In genomic region chr16:14975418-14976194, GRCh38 we compare ENCODE assay signal across 8 cellular contexts. TPM values are rescaled to one million over a fixed set of nuclear protein-coding genes. Genes with fewer than 3 reads are reported as not detected.
A peak's percentile ranks its signal among the peaks of the same experiment; 100 is the strongest.
DNase-seq lines count a peak whose midpoint lies in the region; ATAC-seq and TF ChIP-seq lines count a peak whose summit lies in the region.
"Not testable (repeated sequence)": the region's sequence is repeated elsewhere in the genome, so short reads cannot be mapped to it uniquely, and the experiment has no call there.

No MANE protein-coding gene starts in this region.

- peak overlapping the region; percentile 90 for H3K4me3 Mint-ChIP-seq in stimulated activated memory B cell treated with anti-CD40 and anti-IgM and Interleukin-4, amounts not matched to agents 10 μg/mL and 1 μg/mL and 100 μg/mL, for 72 hours

- not testable (repeated sequence) for TF ChIP-seq POLR2A in ovary (IDR thresholded peaks at IDR 0.05)

- H3K27ac ChIP-seq in mammary epithelial cell (ENCODE audit: insufficient read depth, low read depth, low read length) (peak overlapping the region; percentile 83), ovary (peak overlapping the region; percentile 78 to 90)
- H3K27ac ChIP-seq in iPS DF 6.9 (ENCODE audit: low read length) = not testable (repeated sequence)

- peak in 1 of 2 donors; percentile 6 for TF ChIP-seq CTCF in mammary epithelial cell (conservative IDR thresholded peaks at IDR 0.05 in 1 of 2, IDR thresholded peaks at IDR 0.05 in 1 of 2; ENCODE audit: extremely low read depth in 1 of 2, insufficient read depth in 1 of 2, low read depth in 1 of 2, low read length in 2 of 2)
- not testable (repeated sequence) for TF ChIP-seq CTCF in ovary (IDR thresholded peaks at IDR 0.05)

- intact Hi-C loops in mammary epithelial cell (cut with micrococcal nuclease); ovary (cut with DNase I): not testable (repeated sequence)

- BruUV-seq in mammary epithelial cell (replicated peaks; lab: Mats Ljungman, UMichigan) = not testable (repeated sequence)

- H3K27ac Mint-ChIP-seq in stimulated activated memory B cell treated with anti-CD40 and anti-IgM and Interleukin-4, amounts not matched to agents 10 μg/mL and 1 μg/mL and 100 μg/mL, for 72 hours = peak overlapping the region; percentile 86

- not testable (repeated sequence) for H3K9me3 Mint-ChIP-seq in stimulated activated memory B cell treated with anti-CD40 and anti-IgM and Interleukin-4, amounts not matched to agents 10 μg/mL and 1 μg/mL and 100 μg/mL, for 72 hours

- not testable (repeated sequence) for H3K36me3 ChIP-seq in mammary epithelial cell (ENCODE audit: insufficient read depth, low read length); iPS DF 6.9 (ENCODE audit: control insufficient read depth, insufficient read depth, low read length); ovary

- not testable (repeated sequence) for H3K27me3 ChIP-seq in mammary epithelial cell (ENCODE audit: insufficient read depth, low read length); iPS DF 6.9 (ENCODE audit: control insufficient read depth, insufficient read depth, low read length); ovary

- peak; percentile 17 for ATAC-seq in HG02623 (IDR thresholded peaks at IDR 0.05; ENCODE audit: unreplicated experiment)
- peak; percentile 24 for ATAC-seq in stimulated activated memory B cell treated with anti-CD40 and anti-IgM and Interleukin-4, amounts not matched to agents 10 μg/mL and 1 μg/mL and 100 μg/mL, for 72 hours

- CTCF ChIA-PET in mammary epithelial cell (lab: Charles Lee; ENCODE audit: low non-redundant PET) = interaction anchor here (0.6 kb wide), 1 partner anchor 800 kb away, joined by 3 read pairs; no protein-coding TSS in a partner anchor

- H3K27me3 Mint-ChIP-seq in stimulated activated memory B cell treated with anti-CD40 and anti-IgM and Interleukin-4, amounts not matched to agents 10 μg/mL and 1 μg/mL and 100 μg/mL, for 72 hours = not testable (repeated sequence)

- not testable (repeated sequence) for H3K36me3 Mint-ChIP-seq in stimulated activated memory B cell treated with anti-CD40 and anti-IgM and Interleukin-4, amounts not matched to agents 10 μg/mL and 1 μg/mL and 100 μg/mL, for 72 hours

- 2% methylated on average over 17 of the region's 47 CpGs for WGBS in mammary epithelial cell (ENCODE audit: low coverage, missing lambda C conversion rate)
- no CpG with 5 or more reads among the region's 47 CpGs for WGBS in iPS DF 6.9 (ENCODE audit: insufficient coverage, insufficient read length)
- 2 to 5% (median 3%) methylated on average over 21 to 47 of the region's 47 CpGs for WGBS in ovary, 3 donors

- H3K9ac ChIP-seq in mammary epithelial cell (ENCODE audit: insufficient read depth, low read length) = peak overlapping the region; percentile 81

- peaks cover 55% of the 10 kb centered on the region for H3K79me2 ChIP-seq in mammary epithelial cell (ENCODE audit: insufficient read depth, low read length)

- peak; percentile 38 for DNase-seq in Caki2 (ENCODE audit: low read depth)
- peak; percentile 40 to 71 for DNase-seq in NCI-H526 (lab: John Stamatoyannopoulos, UW)
- DNase-seq in activated CD4-positive, alpha-beta T cell treated with anti-CD3 and anti-CD28 coated beads, Interleukin-2, amount 50 U/mL, for 24 hours (ENCODE audit: low read depth in 1 of 2, low spot score in 1 of 2) = peak; percentile 31 to 39
- DNase-seq in mammary epithelial cell = peak; percentile 43
- not testable (repeated sequence) for DNase-seq in iPS DF 6.9 (ENCODE audit: low read depth, low spot score)
- peak; percentile 45 to 74 (median 49) for DNase-seq in ovary

- H3K4me1 ChIP-seq in mammary epithelial cell (ENCODE audit: insufficient read depth, low read length); iPS DF 6.9 (ENCODE audit: control insufficient read depth, insufficient read depth, low read length); ovary (ENCODE audit: insufficient read depth): not testable (repeated sequence)

- H2AFZ ChIP-seq in mammary epithelial cell (ENCODE audit: low read depth, low read length) = peak overlapping the region; percentile 92

- H4K20me1 ChIP-seq in mammary epithelial cell (ENCODE audit: insufficient read depth, low read length) = not testable (repeated sequence)

- H3K4me1 Mint-ChIP-seq in stimulated activated memory B cell treated with anti-CD40 and anti-IgM and Interleukin-4, amounts not matched to agents 10 μg/mL and 1 μg/mL and 100 μg/mL, for 72 hours = peaks cover 38% of the 10 kb centered on the region

- not testable (repeated sequence) for TF ChIP-seq EP300 in ovary (IDR thresholded peaks at IDR 0.05)

- in situ Hi-C loops in Caki2 (cut with HindIII; ENCODE audit: low pct_unique_long_range_greater_than_20kb, low sequenced_read_pairs) = not testable (repeated sequence)
- in situ Hi-C loops in mammary epithelial cell (cut with MboI; ENCODE audit: low sequenced_read_pairs in 2 of 2) = loop anchor here in 1 of 2 donors (25.0 kb wide), 1 partner anchor 487 kb away; no protein-coding TSS in a partner anchor

- H3K9me3 ChIP-seq in mammary epithelial cell (replicated peaks; ENCODE audit: insufficient read depth, low read length); iPS DF 6.9 (ENCODE audit: control insufficient read depth, insufficient read depth, low read length); ovary: not testable (repeated sequence)

- dilution Hi-C loops in mammary epithelial cell (cut with HindIII; ENCODE audit: low sequenced_read_pairs) = not testable (repeated sequence)

- peak overlapping the region; percentile 84 to 99 (median 90) for H3K4me3 ChIP-seq in mammary epithelial cell (replicated peaks in 1 of 3; ENCODE audit: insufficient read depth in 1 of 3, low read depth in 2 of 3, low read length in 3 of 3)
- H3K4me3 ChIP-seq in iPS DF 6.9 (ENCODE audit: low read length) = peak overlapping the region; percentile 98
- H3K4me3 ChIP-seq in ovary = peak overlapping the region; percentile 66

- peak overlapping the region; percentile 84 for H3K4me2 ChIP-seq in mammary epithelial cell (ENCODE audit: insufficient read depth, low read depth, low read length)

RNA-seq across cellular contexts. Expression of gene PDXDC1, which starts 0.8 kb away (rescaled TPM):
- total RNA-seq in Caki2 (2014; rRNA removed; shearing (Covaris generic); ENCODE audit: low replicate concordance) = 89.3 and 101 TPM in 2 replicates
- 10 to 100 TPM; 71.2 to 81.4 TPM for total RNA-seq in mammary epithelial cell
- 45.0 TPM for polyA plus RNA-seq in mammary epithelial cell
- 125 TPM for polyA minus RNA-seq in mammary epithelial cell
- total RNA-seq in ovary = 10 to 100 TPM; 37.5 to 69.3 (median 62.3) TPM
- polyA plus RNA-seq in ovary = 10 to 100 TPM; 36.9 to 58.6 TPM

RNA-seq across cellular contexts. Expression of gene NPIPA1, which starts 38.4 kb away (rescaled TPM):
- 8.5 and 21.0 TPM in 2 replicates for total RNA-seq in Caki2 (2014; rRNA removed; shearing (Covaris generic); ENCODE audit: low replicate concordance)
- total RNA-seq in mammary epithelial cell = 100 to 1,000 TPM in 1 of 2 donors, 10 to 100 TPM in 1; 41.0 to 159 TPM
- polyA plus RNA-seq in mammary epithelial cell = 34.7 TPM
- polyA minus RNA-seq in mammary epithelial cell = 5.2 TPM
- 100 to 1,000 TPM in 5 of 7 donors, 10 to 100 TPM in 2; 38.6 to 165 (median 142) TPM for total RNA-seq in ovary
- 100 to 1,000 TPM; 104 to 120 TPM for polyA plus RNA-seq in ovary
